Comparison of ENCODE assay signal across 9 cellular contexts in the genomic region with DNA sequence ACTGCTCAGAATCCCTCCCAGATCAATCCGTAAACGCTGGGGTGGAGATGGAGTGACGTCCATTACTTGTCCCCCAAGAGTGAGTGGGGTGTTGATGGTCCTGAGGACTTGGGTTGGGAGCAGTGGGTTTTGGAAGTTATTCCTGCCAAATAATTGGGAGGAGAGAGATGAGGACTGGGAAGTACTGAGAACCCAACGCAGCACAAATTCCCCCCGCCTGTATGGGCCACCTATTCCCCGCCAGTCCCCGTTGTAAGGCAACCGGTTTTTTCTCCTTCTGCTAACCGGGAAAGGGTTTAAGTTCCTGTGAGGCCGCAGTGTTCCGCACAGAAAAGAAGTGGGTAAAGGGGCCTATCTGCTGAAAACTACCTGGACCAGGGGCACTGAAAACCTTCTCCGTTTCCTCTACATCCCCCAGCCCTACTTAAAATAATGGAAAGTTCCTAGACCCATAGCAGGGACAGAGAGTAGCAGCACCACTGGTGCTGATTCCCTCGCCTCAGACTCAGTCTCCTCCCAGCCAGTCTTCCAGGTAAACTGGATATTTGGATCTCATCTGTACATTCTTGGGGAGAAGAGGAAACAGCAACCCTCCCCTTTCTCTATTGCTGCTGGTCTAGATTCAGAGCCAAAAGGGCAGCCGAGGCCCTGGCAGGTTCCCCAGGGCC. TPM values are rescaled to one million over a fixed set of nuclear protein-coding genes. Genes with fewer than 3 reads are reported as not detected.
DNase-seq lines count a peak whose midpoint lies in the region; ATAC-seq, FAIRE-seq and TF ChIP-seq lines count a peak whose summit lies in the region.
"Had no signal": no experiment of that assay in that cellular context is flagged by ENCODE, and none has a peak within 500 bp of the region (broad histone marks: within the 10 kb centered on the region; RNA-seq: fewer than 3 reads in every experiment).

No MANE protein-coding gene starts in this region.

- H3K27ac ChIP-seq in HUES48 (ENCODE audit: low read depth, low read length) (no peak overlapping the region), K562 (ENCODE audit: extremely low read depth, low read depth, low read length) (no peak overlapping the region), small intestine (ENCODE audit: low read depth in 1 of 2, low read length in 1 of 2) (peak overlapping the region in 1 of 2 donors; percentile 44)
- H3K27ac ChIP-seq: VCaP had no signal

- no peaks in the 10 kb centered on the region for H3K9me3 Mint-ChIP-seq in immature natural killer cell
- no peaks in the 10 kb centered on the region for H3K9me3 Mint-ChIP-seq in stimulated activated naive CD8-positive, alpha-beta T cell treated with anti-CD3 and anti-CD28 coated beads, Interleukin-15, amount 100 ng/mL, for 72 hours

- H3K4me1 Mint-ChIP-seq in immature natural killer cell = peaks cover 12 to 15% of the 10 kb centered on the region in 2 donors
- peaks cover 21% of the 10 kb centered on the region for H3K4me1 Mint-ChIP-seq in stimulated activated naive CD8-positive, alpha-beta T cell treated with anti-CD3 and anti-CD28 coated beads, Interleukin-15, amount 100 ng/mL, for 72 hours

- 55% methylated on average over 13 of the region's 14 CpGs for WGBS in K562 (ENCODE audit: insufficient coverage, low coverage, missing lambda C conversion rate)
- WGBS in small intestine, 3 donors = 54 to 81% (median 75%) methylated on average over 14 of the region's 14 CpGs

- H3K27me3 ChIP-seq in HUES48 (ENCODE audit: control insufficient read depth, insufficient read depth, low read length) (peaks cover 4% of the 10 kb centered on the region; the same call in 1 of the 2 replicates), K562 (ENCODE audit: control insufficient read depth in 2 of 2, insufficient read depth in 2 of 2, low read length in 2 of 2) (no peaks in the 10 kb centered on the region), small intestine (ENCODE audit: control insufficient read depth in 2 of 2, insufficient read depth in 2 of 2, low read length in 2 of 2) (no peaks in the 10 kb centered on the region)

- BruUV-seq in K562 (replicated peaks; lab: Mats Ljungman, UMichigan) = no TSS peak

- peak overlapping the region; percentile 91 for H2AFZ ChIP-seq in K562 (ENCODE audit: low read depth, low read length)

- TF ChIP-seq CTCF in K562 (IDR thresholded peaks at IDR 0.05 in 2 of 3, conservative IDR thresholded peaks at IDR 0.05 in 1 of 3; ENCODE audit: insufficient read depth in 2 of 3, low read depth in 1 of 3, low read length in 3 of 3) = no peak

- no peaks in the 10 kb centered on the region for H3K36me3 Mint-ChIP-seq in immature natural killer cell

- H3K9ac ChIP-seq in HUES48 (ENCODE audit: low read depth, low read length) (peak overlapping the region; percentile 57), K562 (ENCODE audit: insufficient read depth in 1 of 2, low read depth in 2 of 2, low read length in 2 of 2) (peak overlapping the region; percentile 46 to 92; a peak in 3 of 4 replicates)

- H3K4me1 ChIP-seq in HUES48 (ENCODE audit: control insufficient read depth, insufficient read depth, low read length) (peaks cover 7% of the 10 kb centered on the region; the same call in 1 of the 2 replicates), K562 (replicated peaks in 1 of 2; ENCODE audit: control insufficient read depth in 2 of 2, insufficient read depth in 2 of 2, low read length in 2 of 2) (peaks cover 14 to 29% of the 10 kb centered on the region in 2 experiments), small intestine (ENCODE audit: control insufficient read depth in 2 of 2, insufficient read depth in 1 of 2, low read depth in 1 of 2, low read length in 1 of 2) (no peaks in the 10 kb centered on the region)

- peak overlapping the region; percentile 85 for H3K4me2 ChIP-seq in K562 (ENCODE audit: insufficient read depth, low read length)

- H3K9me3 ChIP-seq in HUES48 (ENCODE audit: control insufficient read depth, insufficient read depth, low read length) (no peaks in the 10 kb centered on the region), K562 (replicated peaks; ENCODE audit: control insufficient read depth, insufficient read depth, low read depth, low read length) (no peaks in the 10 kb centered on the region), small intestine (ENCODE audit: control insufficient read depth, low read depth) (no peaks in the 10 kb centered on the region)

- H3K4me3 ChIP-seq in HUES48 (ENCODE audit: low read depth, low read length) (peak overlapping the region; percentile 95), K562 (peak overlapping the region; percentile 59), small intestine (ENCODE audit: low read depth in 1 of 2, low read length in 2 of 2) (peak overlapping the region in 1 of 2 donors; percentile 12)

- peak overlapping the region in 1 of 6 donors; percentile 14 for H3K27ac Mint-ChIP-seq in immature natural killer cell
- H3K27ac Mint-ChIP-seq in stimulated activated naive CD8-positive, alpha-beta T cell treated with anti-CD3 and anti-CD28 coated beads, Interleukin-15, amount 100 ng/mL, for 72 hours = peak overlapping the region; percentile 19 to 20

- FAIRE-seq in K562 (lab: Jason Lieb, UNC) = peak; percentile 15
- no peak for FAIRE-seq in small intestine (lab: Jason Lieb, UNC)

- H4K20me1 ChIP-seq in K562 (replicated peaks; ENCODE audit: control insufficient read depth, insufficient read depth, low read length) = no peaks in the 10 kb centered on the region

- TF ChIP-seq RAD21 in K562 (CRISPR knock-in tag; conservative IDR thresholded peaks at IDR 0.05 in 1 of 2, IDR thresholded peaks at IDR 0.05 in 1 of 2) = no peak

- H3K79me2 ChIP-seq in K562 (ENCODE audit: control insufficient read depth, insufficient read depth, low read length) = peaks cover 2% of the 10 kb centered on the region; the same call in 1 of the 3 replicates

- CTCF ChIA-PET in K562 (lab: Yijun Ruan, JAX; ENCODE audit: low intra/inter-chr PET ratio) = interaction anchor here (1.0 kb wide), 1 partner anchor 337 kb away, joined by 3 read pairs; no protein-coding TSS in a partner anchor

- in situ Hi-C loops in K562 (cut with MboI) = no loop called here

- H3K27me3 Mint-ChIP-seq in immature natural killer cell (ENCODE audit: low read depth in 3 of 3) = peaks cover 3 to 6% (median 4%) of the 10 kb centered on the region in 3 donors
- peaks cover 17% of the 10 kb centered on the region for H3K27me3 Mint-ChIP-seq in stimulated activated naive CD8-positive, alpha-beta T cell treated with anti-CD3 and anti-CD28 coated beads, Interleukin-15, amount 100 ng/mL, for 72 hours

- POLR2A ChIA-PET in K562 (lab: Yijun Ruan, JAX) = interaction anchor here (0.6 to 1.1 kb wide), 5 partner anchors 12 to 425 kb away, joined by 3 to 6 read pairs (median 3); no protein-coding TSS in a partner anchor

- no peak for TF ChIP-seq POLR2A in K562 (conservative IDR thresholded peaks at IDR 0.05)

- ATAC-seq in K562 (no peak), GM18520 (IDR thresholded peaks at IDR 0.05; ENCODE audit: unreplicated experiment) (no peak)
- peak; percentile 3 for ATAC-seq in stimulated activated naive CD8-positive, alpha-beta T cell treated with anti-CD3 and anti-CD28 coated beads, Interleukin-15, amount 100 ng/mL, for 72 hours
- no peak for ATAC-seq in activated CD4-positive, CD25-positive, alpha-beta regulatory T cell treated with anti-CD3 and anti-CD28 coated beads, Interleukin-2, amount 50 U/mL, for 24 hours

- no peak for TF ChIP-seq EP300 in K562 (IDR thresholded peaks at IDR 0.05; ENCODE audit: low read length)

- peak in 1 of 4 experiments; percentile 10 for DNase-seq in K562 (ENCODE audit: extremely low read depth in 1 of 4, low spot score in 3 of 4)
- no peak for DNase-seq in immature natural killer cell
- no peak for DNase-seq in stimulated activated naive CD8-positive, alpha-beta T cell treated with anti-CD3 and anti-CD28 coated beads, Interleukin-15, amount 100 ng/mL, for 72 hours
- DNase-seq in small intestine = no peak
- no peak for DNase-seq in stimulated activated CD4-positive, alpha-beta T cell treated with anti-CD3 and anti-CD28 coated beads, Interleukin-4, amount 100 ng/mL, for 24 hours

- intact Hi-C loops in K562 (cut with micrococcal nuclease) = no loop called here

- H3K36me3 ChIP-seq in HUES48 (ENCODE audit: control insufficient read depth, insufficient read depth, low read length) = no peaks in the 10 kb centered on the region
- H3K36me3 ChIP-seq in K562 (ENCODE audit: control insufficient read depth, insufficient read depth, low read length) = no peaks in the 10 kb centered on the region
- no peaks in the 10 kb centered on the region for H3K36me3 ChIP-seq in small intestine (ENCODE audit: control insufficient read depth in 2 of 2, insufficient read depth in 2 of 2, low read length in 2 of 2)

- peak overlapping the region; percentile 15 to 77 (median 59) for H3K4me3 Mint-ChIP-seq in immature natural killer cell
- peak overlapping the region; percentile 87 to 96 for H3K4me3 Mint-ChIP-seq in stimulated activated naive CD8-positive, alpha-beta T cell treated with anti-CD3 and anti-CD28 coated beads, Interleukin-15, amount 100 ng/mL, for 72 hours

- no peaks in the 10 kb centered on the region for H3K9me1 ChIP-seq in K562 (ENCODE audit: control insufficient read depth, insufficient read depth, low read length)

RNA-seq across cellular contexts. Expression of a gene that starts 0.7 kb away (rescaled TPM):
- 1.6 and 3.1 TPM in 2 replicates for total RNA-seq in K562 (2011; cell fraction: chromatin; rRNA removed; ENCODE audit: low replicate concordance)
- 2.5 and 3.2 TPM in 2 replicates for total RNA-seq in K562 (2011; cell fraction: nucleolus; rRNA removed)
- 2.6 and 3.4 TPM in 2 replicates for total RNA-seq in K562 (2011; cell fraction: nucleoplasm; rRNA removed)
- 0.86 and 1.00 TPM in 2 replicates for total RNA-seq in K562 (2014; rRNA removed)
- 0.40 and 0.54 TPM in 2 replicates for total RNA-seq in K562 (2014; rRNA removed; fragmentation: Illumina TruSeq; extraction: Trizol)
- 0.18 and 0.34 TPM in 2 replicates for total RNA-seq in K562 (2015; rRNA removed; fragmentation: Illumina TruSeq; extraction: Trizol)
- 0.60 and 0.72 TPM in 2 replicates for total RNA-seq in K562 (2021)
- polyA plus RNA-seq in K562 (2011; rRNA removed) = 0.76 and 1.1 TPM in 2 replicates
- polyA plus RNA-seq in K562 (2011; cell fraction: cytosol; rRNA removed) = 0.49 and 1.4 TPM in 2 replicates
- 0.97 and 1.6 TPM in 2 replicates for polyA plus RNA-seq in K562 (2011; cell fraction: nucleus; rRNA removed)
- polyA plus RNA-seq in K562 (2012) = 0.35 TPM in 2 replicates
- 0.45 and 0.54 TPM in 2 replicates for polyA plus RNA-seq in K562 (2014; fragmentation: Illumina TruSeq; extraction: Trizol)
- polyA plus RNA-seq in K562 (2014; fragmentation: Nextera tagmentation; extraction: Ambion mirVana) = under 1 TPM in 1 of 2 experiments, not detected in 1; 0.07 TPM
- 0.50 and 1.2 TPM in 2 replicates for polyA plus RNA-seq in K562 (2014; rRNA removed)
- polyA minus RNA-seq in K562 (2011; rRNA and poly(A)+ RNA removed) = 0.54 and 0.81 TPM in 2 replicates
- polyA minus RNA-seq in K562 (2011; cell fraction: cytosol; rRNA and poly(A)+ RNA removed) = 0.86 TPM in 1 of 2 replicates, not detected in the other
- 0.33 and 0.67 TPM in 2 replicates for polyA minus RNA-seq in K562 (2011; cell fraction: nucleus; rRNA and poly(A)+ RNA removed)
- polyA plus RNA-seq in immature natural killer cell = under 1 TPM in 1 of 3 donors, not detected in 2; 0.10 TPM
- polyA plus RNA-seq in small intestine = 1 to 10 TPM in 1 of 3 donors, under 1 TPM in 1, not detected in 1; 0.27 to 1.8 TPM

RNA-seq across cellular contexts. Expression of a gene that starts 5.6 kb away (rescaled TPM):
- total RNA-seq in K562 (2011; cell fraction: chromatin; rRNA removed; ENCODE audit: low replicate concordance) = 86.0 and 173 TPM in 2 replicates
- 132 and 135 TPM in 2 replicates for total RNA-seq in K562 (2011; cell fraction: nucleolus; rRNA removed)
- total RNA-seq in K562 (2011; cell fraction: nucleoplasm; rRNA removed) = 113 and 115 TPM in 2 replicates
- total RNA-seq in K562 (2014; rRNA removed) (36.4 and 44.0 TPM in 2 replicates), K562 (2014; rRNA removed; fragmentation: Illumina TruSeq; extraction: Trizol) (30.3 and 33.8 TPM in 2 replicates), K562 (2015; rRNA removed; fragmentation: Illumina TruSeq; extraction: Trizol) (43.4 and 48.4 TPM in 2 replicates), K562 (2021) (57.9 and 58.9 TPM in 2 replicates)
- polyA plus RNA-seq in K562 (2011; rRNA removed) (42.7 and 50.7 TPM in 2 replicates), K562 (2014; fragmentation: Illumina TruSeq; extraction: Trizol) (45.6 and 47.8 TPM in 2 replicates), K562 (2014; fragmentation: Nextera tagmentation; extraction: Ambion mirVana) (10 to 100 TPM; 14.1 to 27.9 TPM), K562 (2014; rRNA removed) (37.8 and 43.5 TPM in 2 replicates), immature natural killer cell (10 to 100 TPM; 33.7 to 36.3 (median 35.7) TPM), small intestine (10 to 100 TPM; 37.6 to 81.3 (median 44.1) TPM)
- 44.5 and 48.5 TPM in 2 replicates for polyA plus RNA-seq in K562 (2011; cell fraction: cytosol; rRNA removed)
- 131 and 161 TPM in 2 replicates for polyA plus RNA-seq in K562 (2011; cell fraction: nucleus; rRNA removed)
- 41.3 and 59.8 TPM in 2 replicates for polyA plus RNA-seq in K562 (2012)
- 24.4 and 30.9 TPM in 2 replicates for polyA minus RNA-seq in K562 (2011; rRNA and poly(A)+ RNA removed)
- polyA minus RNA-seq in K562 (2011; cell fraction: cytosol; rRNA and poly(A)+ RNA removed) = 21.5 and 24.7 TPM in 2 replicates
- 25.7 and 38.8 TPM in 2 replicates for polyA minus RNA-seq in K562 (2011; cell fraction: nucleus; rRNA and poly(A)+ RNA removed)

RNA-seq across cellular contexts. Expression of a gene that starts 27.6 kb away (rescaled TPM):
- not detected in 2 replicates for total RNA-seq in K562 (2011; cell fraction: chromatin; rRNA removed; ENCODE audit: low replicate concordance)
- not detected in 2 replicates for total RNA-seq in K562 (2011; cell fraction: nucleolus; rRNA removed)
- total RNA-seq in K562 (2011; cell fraction: nucleoplasm; rRNA removed) = not detected in 2 replicates
- total RNA-seq in K562 (2014; rRNA removed) (not detected in 2 replicates), K562 (2014; rRNA removed; fragmentation: Illumina TruSeq; extraction: Trizol) (not detected in 2 replicates), K562 (2015; rRNA removed; fragmentation: Illumina TruSeq; extraction: Trizol) (not detected in 2 replicates), K562 (2021) (not detected in 2 replicates)
- polyA plus RNA-seq in K562 (2011; rRNA removed) (not detected in 2 replicates), K562 (2014; fragmentation: Illumina TruSeq; extraction: Trizol) (not detected in 2 replicates), K562 (2014; fragmentation: Nextera tagmentation; extraction: Ambion mirVana) (not detected), K562 (2014; rRNA removed) (not detected in 2 replicates), immature natural killer cell (not detected), small intestine (not detected)
- polyA plus RNA-seq in K562 (2011; cell fraction: cytosol; rRNA removed) = not detected in 2 replicates
- not detected in 2 replicates for polyA plus RNA-seq in K562 (2011; cell fraction: nucleus; rRNA removed)
- polyA plus RNA-seq in K562 (2012) = not detected in 2 replicates
- not detected in 2 replicates for polyA minus RNA-seq in K562 (2011; rRNA and poly(A)+ RNA removed)
- not detected in 2 replicates for polyA minus RNA-seq in K562 (2011; cell fraction: cytosol; rRNA and poly(A)+ RNA removed)
- polyA minus RNA-seq in K562 (2011; cell fraction: nucleus; rRNA and poly(A)+ RNA removed) = not detected in 2 replicates

RNA-seq across cellular contexts. Expression of a gene that starts 29.0 kb away (rescaled TPM):
- total RNA-seq in K562 (2011; cell fraction: chromatin; rRNA removed; ENCODE audit: low replicate concordance) = not detected in 2 replicates
- total RNA-seq in K562 (2011; cell fraction: nucleolus; rRNA removed) = 0.53 TPM in 1 of 2 replicates, not detected in the other
- not detected in 2 replicates for total RNA-seq in K562 (2011; cell fraction: nucleoplasm; rRNA removed)
- not detected in 2 replicates for total RNA-seq in K562 (2014; rRNA removed)
- total RNA-seq in K562 (2014; rRNA removed; fragmentation: Illumina TruSeq; extraction: Trizol) = not detected in 2 replicates
- total RNA-seq in K562 (2015; rRNA removed; fragmentation: Illumina TruSeq; extraction: Trizol) = not detected in 2 replicates
- 0.38 and 0.58 TPM in 2 replicates for total RNA-seq in K562 (2021)
- polyA plus RNA-seq in K562 (2011; rRNA removed) = not detected in 2 replicates
- not detected in 2 replicates for polyA plus RNA-seq in K562 (2011; cell fraction: cytosol; rRNA removed)
- 0.20 TPM in 1 of 2 replicates, not detected in the other for polyA plus RNA-seq in K562 (2011; cell fraction: nucleus; rRNA removed)
- polyA plus RNA-seq in K562 (2012) = 0.07 and 0.22 TPM in 2 replicates
- polyA plus RNA-seq in K562 (2014; fragmentation: Illumina TruSeq; extraction: Trizol) = not detected in 2 replicates
- polyA plus RNA-seq in K562 (2014; fragmentation: Nextera tagmentation; extraction: Ambion mirVana) = not detected
- not detected in 2 replicates for polyA plus RNA-seq in K562 (2014; rRNA removed)
- not detected in 2 replicates for polyA minus RNA-seq in K562 (2011; rRNA and poly(A)+ RNA removed)
- polyA minus RNA-seq in K562 (2011; cell fraction: cytosol; rRNA and poly(A)+ RNA removed) = not detected in 2 replicates
- polyA minus RNA-seq in K562 (2011; cell fraction: nucleus; rRNA and poly(A)+ RNA removed) = not detected in 2 replicates
- polyA plus RNA-seq in immature natural killer cell = not detected
- polyA plus RNA-seq in small intestine = 100 to 1,000 TPM in 1 of 3 donors, 10 to 100 TPM in 2; 22.7 to 104 (median 40.3) TPM

RNA-seq across cellular contexts. Expression of a gene that starts 43.7 kb away (rescaled TPM):
- total RNA-seq in K562 (2011; cell fraction: chromatin; rRNA removed; ENCODE audit: low replicate concordance) = 121 and 199 TPM in 2 replicates
- total RNA-seq in K562 (2011; cell fraction: nucleolus; rRNA removed) = 90.1 and 94.5 TPM in 2 replicates
- 71.5 and 90.3 TPM in 2 replicates for total RNA-seq in K562 (2011; cell fraction: nucleoplasm; rRNA removed)
- total RNA-seq in K562 (2014; rRNA removed) (33.1 and 37.5 TPM in 2 replicates), K562 (2014; rRNA removed; fragmentation: Illumina TruSeq; extraction: Trizol) (19.9 and 25.3 TPM in 2 replicates), K562 (2015; rRNA removed; fragmentation: Illumina TruSeq; extraction: Trizol) (30.9 and 31.2 TPM in 2 replicates), K562 (2021) (67.0 and 72.7 TPM in 2 replicates)
- polyA plus RNA-seq in K562 (2011; rRNA removed) (17.9 and 38.9 TPM in 2 replicates), K562 (2014; fragmentation: Illumina TruSeq; extraction: Trizol) (77.7 and 80.1 TPM in 2 replicates), K562 (2014; fragmentation: Nextera tagmentation; extraction: Ambion mirVana) (10 to 100 TPM; 37.1 to 92.3 TPM), K562 (2014; rRNA removed) (38.2 and 43.9 TPM in 2 replicates), immature natural killer cell (under 1 TPM in 2 of 3 donors, not detected in 1; 0.51 to 0.90 TPM), small intestine (1 to 10 TPM; 1.9 to 9.7 (median 2.0) TPM)
- polyA plus RNA-seq in K562 (2011; cell fraction: cytosol; rRNA removed) = 25.3 and 30.2 TPM in 2 replicates
- polyA plus RNA-seq in K562 (2011; cell fraction: nucleus; rRNA removed) = 141 and 147 TPM in 2 replicates
- 41.9 and 42.0 TPM in 2 replicates for polyA plus RNA-seq in K562 (2012)
- polyA minus RNA-seq in K562 (2011; rRNA and poly(A)+ RNA removed) = 23.8 and 25.3 TPM in 2 replicates
- 21.7 and 27.2 TPM in 2 replicates for polyA minus RNA-seq in K562 (2011; cell fraction: cytosol; rRNA and poly(A)+ RNA removed)
- polyA minus RNA-seq in K562 (2011; cell fraction: nucleus; rRNA and poly(A)+ RNA removed) = 27.9 and 34.2 TPM in 2 replicates
